Comparison of ENCODE assay signal across 8 cellular contexts in genomic region chr20:51404297-51405060, GRCh38.
DNase-seq lines count a peak whose midpoint lies in the region; ATAC-seq, FAIRE-seq and TF ChIP-seq lines count a peak whose summit lies in the region.

No MANE protein-coding gene starts in this region.

- in situ Hi-C loops in GM12878 (cut with MboI) = loop anchor here (10.0 to 25.0 kb wide), 2 partner anchors 590 to 758 kb away; no protein-coding TSS in a partner anchor

- TF ChIP-seq POLR2A in GM12878 (IDR thresholded peaks at IDR 0.05; ENCODE audit: low read depth, low read length) = peak; percentile 70

- no peak overlapping the region for H3K4me3 ChIP-seq in GM12878
- H3K4me3 ChIP-seq in WERI-Rb-1 (ENCODE audit: low read depth, low read length) = no peak overlapping the region

- RAD21 ChIA-PET in GM12878 (lab: Charles Lee; ENCODE audit: unreplicated experiment) = interaction anchor here (0.7 to 2.0 kb wide), 13 partner anchors 13 to 216 kb away, joined by 3 to 10 read pairs (median 4); partner anchors contain the start of gene NFATC2

- BruUV-seq in GM12878 (replicated peaks; lab: Mats Ljungman, UMichigan) = no TSS peak

- peak; percentile 92 for FAIRE-seq in GM12878 (lab: Jason Lieb, UNC)

- ATAC-seq in GM18868 (IDR thresholded peaks at IDR 0.05; ENCODE audit: unreplicated experiment) (peak; percentile 85), HG02973 (IDR thresholded peaks at IDR 0.05; ENCODE audit: unreplicated experiment) (peak; percentile 74), T-helper 17 cell (peak; percentile 91), GM12878 (peak; percentile 88)

- WGBS in GM12878 (ENCODE audit: insufficient coverage, insufficient replicate concordance, low lambda C conversion rate, missing lambda C conversion rate) = 2% methylated on average over 10 of the region's 10 CpGs

- peaks cover 60% of the 10 kb centered on the region for H3K4me1 Mint-ChIP-seq in T-helper 17 cell

- peaks cover 7% of the 10 kb centered on the region for H3K36me3 Mint-ChIP-seq in T-helper 17 cell (ENCODE audit: low read depth)

- TF ChIP-seq CTCF in GM12878 (IDR thresholded peaks at IDR 0.05 in 2 of 3, conservative IDR thresholded peaks at IDR 0.05 in 1 of 3; ENCODE audit: control insufficient read depth in 2 of 3, extremely low read depth in 1 of 3, insufficient read depth in 1 of 3, low read depth in 3 of 3, low read length in 3 of 3) = no peak
- no peak for TF ChIP-seq CTCF in WERI-Rb-1 (IDR thresholded peaks at IDR 0.05; ENCODE audit: low read depth, low read length)

- peak; percentile 16 to 77; a peak in 2 of 4 replicates for TF ChIP-seq EP300 in GM12878 (IDR thresholded peaks at IDR 0.05; ENCODE audit: borderline replicate concordance in 1 of 2, control insufficient read depth in 1 of 2, low read depth in 2 of 2, low read length in 2 of 2)

- peak overlapping the region; percentile 23 for H3K4me2 ChIP-seq in GM12878 (ENCODE audit: control insufficient read depth, insufficient read depth)

- H4K20me1 ChIP-seq in GM12878 (ENCODE audit: control insufficient read depth, insufficient read depth) = no peaks in the 10 kb centered on the region

- peak overlapping the region; percentile 63 for H3K4me3 Mint-ChIP-seq in T-helper 17 cell

- H3K9ac ChIP-seq in GM12878 (ENCODE audit: control insufficient read depth, insufficient read depth, low read length) = no peak overlapping the region

- peak; percentile 75 to 88 (median 75) for DNase-seq in T-helper 17 cell
- DNase-seq in GM12878 (ENCODE audit: low read depth, low spot score) = peak; percentile 80
- DNase-seq in stimulated activated CD4-positive, alpha-beta T cell treated with anti-CD3 and anti-CD28 coated beads, Interleukin-2, amount 100 ng/mL, for 24 hours = peak; percentile 79 to 85
- no peak for DNase-seq in NCI-H524 (lab: John Stamatoyannopoulos, UW)
- no peak for DNase-seq in Ammon's horn (ENCODE audit: low spot score)
- DNase-seq in WERI-Rb-1 = no peak

- SMC1A ChIA-PET in GM12878 (lab: Charles Lee; ENCODE audit: uncharacterized antibody, unreplicated experiment) = interaction anchor here (0.9 to 2.4 kb wide), 15 partner anchors 9 to 610 kb away, joined by 3 to 12 read pairs (median 3); partner anchors contain the start of gene BCAS4

- intact Hi-C loops in GM12878 (cut with micrococcal nuclease; ENCODE audit: unreplicated experiment) = loop anchor here (5.0 kb wide), 2 partner anchors 78 to 138 kb away; partner anchors contain the start of gene NFATC2

- peak overlapping the region; percentile 99 for H3K27ac Mint-ChIP-seq in T-helper 17 cell

- H3K4me1 ChIP-seq in GM12878 (ENCODE audit: control insufficient read depth, insufficient read depth, low read length) = peaks cover 61% of the 10 kb centered on the region

- POLR2A ChIA-PET in GM12878 (lab: Charles Lee) = interaction anchor here (0.5 to 1.8 kb wide), 2 partner anchors 13 to 1811 kb away, joined by 6 to 8 read pairs; no protein-coding TSS in a partner anchor

- CTCF ChIA-PET in GM12878 (lab: Yijun Ruan, JAX) = interaction anchor here (0.8 to 1.7 kb wide), 5 partner anchors 11 to 24 kb away, joined by 3 to 9 read pairs (median 3); no protein-coding TSS in a partner anchor

- H3K36me3 ChIP-seq in GM12878 (ENCODE audit: control insufficient read depth in 2 of 2, insufficient read depth in 2 of 2, low read length in 1 of 2) = peaks cover 7 to 10% of the 10 kb centered on the region in 2 experiments; a peak in 2 of 4 replicates
- H3K36me3 ChIP-seq in WERI-Rb-1 = no peaks in the 10 kb centered on the region

- H3K27me3 Mint-ChIP-seq in T-helper 17 cell = no peaks in the 10 kb centered on the region

- TF ChIP-seq RAD21 in GM12878 (IDR thresholded peaks at IDR 0.05; ENCODE audit: insufficient read depth, low read depth, low read length) = no peak

- no peaks in the 10 kb centered on the region for H3K9me3 ChIP-seq in T-helper 17 cell (ENCODE audit: control insufficient read depth, low read length, poor library complexity, severe bottlenecking)
- no peaks in the 10 kb centered on the region; the same call in 2 of the 3 replicates for H3K9me3 ChIP-seq in GM12878 (replicated peaks; ENCODE audit: control insufficient read depth, insufficient read depth, low read length)
- H3K9me3 ChIP-seq in WERI-Rb-1 (ENCODE audit: severe bottlenecking) = peaks cover 6% of the 10 kb centered on the region

- H3K27ac ChIP-seq in GM12878 (ENCODE audit: control insufficient read depth, insufficient read depth) (peak overlapping the region; percentile 73), WERI-Rb-1 (no peak overlapping the region)

- peaks cover 4% of the 10 kb centered on the region for H3K79me2 ChIP-seq in GM12878 (ENCODE audit: control insufficient read depth, insufficient read depth, low read length)

- H2AFZ ChIP-seq in GM12878 (ENCODE audit: control insufficient read depth, low read depth, low read length) = peak overlapping the region; percentile 0; the same call in 1 of the 2 replicates

- H3K27me3 ChIP-seq in GM12878 (replicated peaks in 1 of 2; ENCODE audit: control insufficient read depth in 2 of 2, insufficient read depth in 2 of 2, low read length in 1 of 2) (no peaks in the 10 kb centered on the region), WERI-Rb-1 (ENCODE audit: insufficient read depth, low read depth, severe bottlenecking) (peaks cover 91% of the 10 kb centered on the region)

TF ChIP-seq in GM12878, 131 proteins besides CTCF, POLR2A, EP300 and RAD21 (continues in another document):
- no peak for TF ChIP-seq PAX5 (IDR thresholded peaks at IDR 0.05; ENCODE audit: borderline replicate concordance, low read depth, low read length)
- no peak for TF ChIP-seq HCFC1 (IDR thresholded peaks at IDR 0.05; ENCODE audit: low read length)
- TF ChIP-seq GABPA (IDR thresholded peaks at IDR 0.05; ENCODE audit: low read depth) = peak; percentile 44; the same call in 1 of the 2 replicates
- TF ChIP-seq POLR2AphosphoS5 (IDR thresholded peaks at IDR 0.05; ENCODE audit: low read length) = no peak
- TF ChIP-seq SREBF2 (IDR thresholded peaks at IDR 0.05; ENCODE audit: low read length) = no peak
- peak; percentile 81 for TF ChIP-seq MAX (IDR thresholded peaks at IDR 0.05; ENCODE audit: low read depth, low read length)
- TF ChIP-seq YBX1 (IDR thresholded peaks at IDR 0.05) = no peak
- no peak for TF ChIP-seq RELA (IDR thresholded peaks at IDR 0.05; ENCODE audit: borderline replicate concordance, partially characterized antibody)
- TF ChIP-seq EGR1 (IDR thresholded peaks at IDR 0.05; ENCODE audit: borderline replicate concordance in 1 of 2, low read depth in 2 of 2, low read length in 2 of 2) = no peak
- peak; percentile 54; the same call in 1 of the 2 replicates for TF ChIP-seq RCOR1 (conservative IDR thresholded peaks at IDR 0.05; ENCODE audit: low read depth, low read length)
- no peak for TF ChIP-seq BRCA1 (IDR thresholded peaks at IDR 0.05; ENCODE audit: low read depth, low read length)
- peak; percentile 91 for TF ChIP-seq YY1 (IDR thresholded peaks at IDR 0.05; ENCODE audit: low read depth, low read length)
- TF ChIP-seq NR2F1 (conservative IDR thresholded peaks at IDR 0.05) = no peak
- TF ChIP-seq SP1 (IDR thresholded peaks at IDR 0.05; ENCODE audit: low read depth, low read length) = peak; percentile 39
- TF ChIP-seq NFXL1 (IDR thresholded peaks at IDR 0.05; ENCODE audit: borderline replicate concordance) = no peak
- peak; percentile 30 to 35; a peak in 1 of 4 replicates for TF ChIP-seq IKZF2 (IDR thresholded peaks at IDR 0.05)
- TF ChIP-seq IRF3 (IDR thresholded peaks at IDR 0.05) = no peak
- TF ChIP-seq HSF1 (IDR thresholded peaks at IDR 0.05; ENCODE audit: low read depth, low read length) = no peak
- no peak for TF ChIP-seq HDAC2 (IDR thresholded peaks at IDR 0.05)
- TF ChIP-seq GATAD2B (conservative IDR thresholded peaks at IDR 0.05; ENCODE audit: low read depth) = 0 out of 2 replicates have a peak, but pooled peaks have one; percentile 38
- no peak for TF ChIP-seq NFIC (IDR thresholded peaks at IDR 0.05; ENCODE audit: low read depth, low read length)
- TF ChIP-seq ATF3 (IDR thresholded peaks at IDR 0.05; ENCODE audit: borderline replicate concordance, extremely low read depth, low read depth, low read length) = no peak
- TF ChIP-seq TARDBP (IDR thresholded peaks at IDR 0.05; ENCODE audit: borderline replicate concordance) = peak; percentile 58; the same call in 1 of the 2 replicates
- no peak for TF ChIP-seq DPF2 (IDR thresholded peaks at IDR 0.05)
- peak; percentile 72; the same call in 1 of the 2 replicates for TF ChIP-seq CBX5 (IDR thresholded peaks at IDR 0.05; ENCODE audit: low read depth)
- TF ChIP-seq RUNX3 (IDR thresholded peaks at IDR 0.05; ENCODE audit: low read length) = peak; percentile 48
- TF ChIP-seq BCL11A (IDR thresholded peaks at IDR 0.05; ENCODE audit: low read depth, low read length) = no peak

Comparison
In these comparisons a context has a peak if more than half of its experiments do, and no peak if none do; other contexts are left out.
1. DNase-seq: peak in T-helper 17 cell (3 of 3), GM12878 (single experiment) and stimulated activated CD4-positive, alpha-beta T cell treated with anti-CD3 and anti-CD28 coated beads, Interleukin-2, amount 100 ng/mL, for 24 hours (2 of 2); none in NCI-H524 (0 of 2), Ammon's horn (single experiment) and WERI-Rb-1 (single experiment).
2. Peak in every context shown above with its lines, with median percentiles within 50 percentile points of each other: ATAC-seq.